ENCODE assay signal across 8 cellular contexts in the genomic region with DNA sequence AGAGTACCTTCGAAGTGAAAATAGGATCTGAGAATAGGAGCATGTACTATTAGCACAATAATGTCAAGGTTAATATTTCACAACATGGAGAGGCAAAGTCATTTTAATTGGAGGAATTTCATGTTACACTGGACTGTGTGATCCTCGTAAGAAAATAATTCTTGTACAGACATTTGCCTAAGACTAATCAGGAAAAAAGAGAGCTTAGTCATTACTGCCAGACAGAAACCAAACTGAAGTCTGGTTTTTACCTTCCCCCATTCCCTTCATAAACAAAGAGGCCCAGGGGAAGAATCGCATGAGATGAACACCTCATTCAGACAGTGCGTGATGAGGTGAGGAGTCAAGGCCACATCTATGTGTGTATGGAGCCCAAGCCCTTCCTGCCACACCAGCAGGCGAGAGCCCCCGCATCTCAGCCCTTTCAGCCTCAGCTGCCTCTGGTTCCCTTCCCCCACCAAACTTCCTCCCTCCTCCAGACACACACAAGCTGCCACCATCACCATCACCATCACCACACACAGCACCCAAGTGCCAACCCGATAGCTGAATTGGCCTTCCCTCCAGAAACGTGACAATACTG.
DNase-seq lines count a peak whose midpoint lies in the region; ATAC-seq and TF ChIP-seq lines count a peak whose summit lies in the region.

No MANE protein-coding gene starts in this region.

- H3K27ac ChIP-seq in SJCRH30: 0 out of 2 replicates have a peak overlapping the region, but pooled peaks have one; percentile 3

- H3K4me1 ChIP-seq in SJCRH30: peaks cover 12% of the 10 kb centered on the region

- DNase-seq in stimulated activated CD4-positive, alpha-beta T cell treated with anti-CD3 and anti-CD28 coated beads, Interleukin-1b, Interleukin-23, amount 100 ng/mL, for 48 hours: peak; percentile 36
- no peak for DNase-seq in stimulated activated CD4-positive, alpha-beta T cell treated with anti-CD3 and anti-CD28 coated beads, Interleukin-12 subunit alpha, Interleukin-12 subunit beta, amount 100 ng/mL, for 4 hours
- no peak for DNase-seq in SJCRH30
- DNase-seq in fibroblast of pulmonary artery (ENCODE audit: low read depth): peak; percentile 86
- DNase-seq in retinal pigment epithelial cell (ENCODE audit: low read depth): peak; percentile 93
- DNase-seq in activated effector memory CD4-positive, alpha-beta T cell treated with anti-CD3 and anti-CD28 coated beads, Interleukin-2, amount 50 U/mL, for 16 hours: no peak
- no peak for DNase-seq in CD1c-positive myeloid dendritic cell (ENCODE audit: extremely low spot score)

- no peak for TF ChIP-seq CTCF in fibroblast of pulmonary artery (IDR thresholded peaks at IDR 0.05; ENCODE audit: low read length, missing control alignments)
- TF ChIP-seq CTCF in retinal pigment epithelial cell (conservative IDR thresholded peaks at IDR 0.05; ENCODE audit: low read depth, low read length): no peak

- H3K4me3 ChIP-seq in SJCRH30 (no peak overlapping the region), fibroblast of pulmonary artery (replicated peaks; ENCODE audit: low read depth, low read length) (no peak overlapping the region), retinal pigment epithelial cell (ENCODE audit: low read length) (no peak overlapping the region)

- no peak for ATAC-seq in GM19455 (IDR thresholded peaks at IDR 0.05; ENCODE audit: unreplicated experiment)

- no peaks in the 10 kb centered on the region for H3K9me3 ChIP-seq in SJCRH30 (replicated peaks)

- H3K36me3 ChIP-seq in SJCRH30: no peaks in the 10 kb centered on the region

- H3K27me3 ChIP-seq in SJCRH30: no peaks in the 10 kb centered on the region

Comparison
In these comparisons a context has a peak if more than half of its experiments do, and no peak if none do; other contexts are left out.
1. DNase-seq: peak in stimulated activated CD4-positive, alpha-beta T cell treated with anti-CD3 and anti-CD28 coated beads, Interleukin-1b, Interleukin-23, amount 100 ng/mL, for 48 hours (single experiment), fibroblast of pulmonary artery (single experiment) and retinal pigment epithelial cell (single experiment); none in stimulated activated CD4-positive, alpha-beta T cell treated with anti-CD3 and anti-CD28 coated beads, Interleukin-12 subunit alpha, Interleukin-12 subunit beta, amount 100 ng/mL, for 4 hours (single experiment), SJCRH30 (0 of 2), activated effector memory CD4-positive, alpha-beta T cell treated with anti-CD3 and anti-CD28 coated beads, Interleukin-2, amount 50 U/mL, for 16 hours (single experiment) and CD1c-positive myeloid dendritic cell (single experiment).